8 cellular contexts compared by ENCODE assay signal in genomic region chr3:31077021-31077601, GRCh38.
DNase-seq lines count a peak whose midpoint lies in the region; ATAC-seq and TF ChIP-seq lines count a peak whose summit lies in the region.

No MANE protein-coding gene starts in this region.

- intact Hi-C loops in PC-9 (cut with micrococcal nuclease; ENCODE audit: unreplicated experiment) (loop anchor here (1.0 to 10.0 kb wide), 3 partner anchors 36 to 210 kb away; no protein-coding TSS in a partner anchor), mammary epithelial cell (cut with micrococcal nuclease) (loop anchor here (1.0 kb wide), 2 partner anchors 29 to 36 kb away; no protein-coding TSS in a partner anchor)

- CTCF ChIA-PET in PC-9 (lab: Charles Lee) (interaction anchor here (0.7 to 0.8 kb wide), 2 partner anchors 36 to 307 kb away, joined by 3 read pairs; no protein-coding TSS in a partner anchor), mammary epithelial cell (lab: Charles Lee; ENCODE audit: low non-redundant PET) (no interaction called here)

- no peak overlapping the region; the same call in 1 of the 2 replicates for H3K27ac Mint-ChIP-seq in GM23338

- H3K9me3 ChIP-seq in PC-9 (ENCODE audit: insufficient read depth, low read depth) (no peaks in the 10 kb centered on the region), mammary epithelial cell (replicated peaks; ENCODE audit: insufficient read depth, low read length) (no peaks in the 10 kb centered on the region)

- peaks cover 3% of the 10 kb centered on the region for H3K27me3 Mint-ChIP-seq in GM23338 (ENCODE audit: insufficient read depth, low read depth, poor library complexity)

- H3K36me3 ChIP-seq in GM23338 (ENCODE audit: insufficient read depth): no peaks in the 10 kb centered on the region
- no peaks in the 10 kb centered on the region for H3K36me3 ChIP-seq in PC-9 (ENCODE audit: low read depth)
- no peaks in the 10 kb centered on the region for H3K36me3 ChIP-seq in mammary epithelial cell (ENCODE audit: insufficient read depth, low read length)

- H3K4me1 Mint-ChIP-seq in GM23338: peaks cover 8% of the 10 kb centered on the region; the same call in 2 of the 3 replicates

- H3K4me2 ChIP-seq in GM23338 (no peak overlapping the region), PC-9 (no peak overlapping the region; the same call in 1 of the 2 replicates), mammary epithelial cell (ENCODE audit: insufficient read depth, low read depth, low read length) (peak overlapping the region; percentile 48)

- ATAC-seq in GM23338 (no peak), HG02623 (IDR thresholded peaks at IDR 0.05; ENCODE audit: unreplicated experiment) (no peak)

- H3K9me2 ChIP-seq in GM23338 (ENCODE audit: insufficient read depth) (peaks cover 9% of the 10 kb centered on the region; the same call in 1 of the 2 replicates), PC-9 (ENCODE audit: insufficient read depth) (no peaks in the 10 kb centered on the region)

- H3K9me3 Mint-ChIP-seq in GM23338: peaks cover 6% of the 10 kb centered on the region

- H3K4me3 ChIP-seq in GM23338: no peak overlapping the region
- H3K4me3 ChIP-seq in PC-9: no peak overlapping the region
- no peak overlapping the region for H3K4me3 ChIP-seq in mammary epithelial cell (replicated peaks in 1 of 3; ENCODE audit: insufficient read depth in 1 of 3, low read depth in 2 of 3, low read length in 3 of 3)

- POLR2A ChIA-PET in PC-9 (lab: Charles Lee; ENCODE audit: unreplicated experiment): interaction anchor here (0.6 to 0.7 kb wide), 5 partner anchors 35 to 366 kb away, joined by 3 to 13 read pairs (median 5); no protein-coding TSS in a partner anchor

- H4K20me1 ChIP-seq in GM23338 (replicated peaks; ENCODE audit: insufficient read depth) (no peaks in the 10 kb centered on the region), PC-9 (ENCODE audit: insufficient read depth) (no peaks in the 10 kb centered on the region), mammary epithelial cell (ENCODE audit: insufficient read depth, low read length) (no peaks in the 10 kb centered on the region)

- WGBS in mammary epithelial cell (ENCODE audit: low coverage, missing lambda C conversion rate): 0% methylated on average over 3 of the region's 3 CpGs

- no peak overlapping the region for H3K4me3 Mint-ChIP-seq in GM23338

- H3K9ac ChIP-seq in mammary epithelial cell (ENCODE audit: insufficient read depth, low read length): peak overlapping the region; percentile 22

- in situ Hi-C loops in mammary epithelial cell (cut with MboI; ENCODE audit: low sequenced_read_pairs in 2 of 2): no loop called here

- dilution Hi-C loops in mammary epithelial cell (cut with HindIII; ENCODE audit: low sequenced_read_pairs): no loop called here

- H3F3A ChIP-seq in GM23338 (replicated peaks; ENCODE audit: low read depth) (no peaks in the 10 kb centered on the region), PC-9 (ENCODE audit: insufficient read depth, low read depth) (peaks cover 11% of the 10 kb centered on the region)

- DNase-seq in GM23338 (ENCODE audit: low spot score) (no peak), PC-9 (peak; percentile 62 to 86), mammary epithelial cell (peak; percentile 99), NCI-H2227 treated with DMSO at 0.1 percent for 48 hours (lab: John Stamatoyannopoulos, UW) (no peak), SK-N-DZ (ENCODE audit: low spot score) (no peak), NCI-H2227 (lab: John Stamatoyannopoulos, UW; ENCODE audit: unreplicated experiment) (no peak)
- peak; percentile 62 for DNase-seq in stimulated activated CD4-positive, alpha-beta T cell treated with anti-CD3 and anti-CD28 coated beads, Interleukin-1b, Interleukin-23, amount 100 ng/mL, for 48 hours

- H3K27me3 ChIP-seq in GM23338 (ENCODE audit: insufficient read depth) (no peaks in the 10 kb centered on the region), PC-9 (ENCODE audit: insufficient read depth, low read depth) (no peaks in the 10 kb centered on the region), mammary epithelial cell (ENCODE audit: insufficient read depth, low read length) (no peaks in the 10 kb centered on the region)

- H2AFZ ChIP-seq in GM23338: peak overlapping the region; percentile 32
- H2AFZ ChIP-seq in PC-9: no peak overlapping the region; the same call in 1 of the 2 replicates
- H2AFZ ChIP-seq in mammary epithelial cell (ENCODE audit: low read depth, low read length): peak overlapping the region; percentile 57

- H3K36me3 Mint-ChIP-seq in GM23338 (ENCODE audit: low read depth): no peaks in the 10 kb centered on the region

- H3K27ac ChIP-seq in GM23338 (ENCODE audit: low read depth) (no peak overlapping the region), PC-9 (peak overlapping the region; percentile 67), mammary epithelial cell (ENCODE audit: insufficient read depth, low read depth, low read length) (peak overlapping the region; percentile 78)

- no peak for TF ChIP-seq CTCF in GM23338 (conservative IDR thresholded peaks at IDR 0.05; ENCODE audit: low read depth in 2 of 2)
- no peak for TF ChIP-seq CTCF in PC-9 (conservative IDR thresholded peaks at IDR 0.05)
- TF ChIP-seq CTCF in mammary epithelial cell (conservative IDR thresholded peaks at IDR 0.05 in 1 of 2, IDR thresholded peaks at IDR 0.05 in 1 of 2; ENCODE audit: extremely low read depth in 1 of 2, insufficient read depth in 1 of 2, low read depth in 1 of 2, low read length in 2 of 2): no peak

- peaks cover 7% of the 10 kb centered on the region for H3K4me1 ChIP-seq in GM23338 (ENCODE audit: insufficient read depth)
- H3K4me1 ChIP-seq in PC-9 (replicated peaks; ENCODE audit: insufficient read depth): peaks cover 13% of the 10 kb centered on the region
- peaks cover 39% of the 10 kb centered on the region for H3K4me1 ChIP-seq in mammary epithelial cell (ENCODE audit: insufficient read depth, low read length)

- BruUV-seq in PC-9 (replicated peaks; lab: Mats Ljungman, UMichigan) (no TSS peak), mammary epithelial cell (replicated peaks; lab: Mats Ljungman, UMichigan) (no TSS peak)

- H3K79me2 ChIP-seq in GM23338 (replicated peaks; ENCODE audit: insufficient read depth): no peaks in the 10 kb centered on the region
- no peaks in the 10 kb centered on the region for H3K79me2 ChIP-seq in PC-9 (ENCODE audit: low read depth)
- no peaks in the 10 kb centered on the region for H3K79me2 ChIP-seq in mammary epithelial cell (ENCODE audit: insufficient read depth, low read length)

TF ChIP-seq in GM23338, 12 proteins besides CTCF, POLR2A, EP300 and RAD21 (continues in another document):
- TF ChIP-seq NANOG (IDR thresholded peaks at IDR 0.05; ENCODE audit: borderline replicate concordance): no peak
- TF ChIP-seq ETS1 (IDR thresholded peaks at IDR 0.05): no peak
- TF ChIP-seq STAT1 (IDR thresholded peaks at IDR 0.05; ENCODE audit: unreplicated experiment): no peak
- no peak for TF ChIP-seq EZH2 (IDR thresholded peaks at IDR 0.05; ENCODE audit: low read depth, unreplicated experiment)
- no peak for TF ChIP-seq ZNF114 (CRISPR knock-in tag; IDR thresholded peaks at IDR 0.05)

Comparison
In these comparisons a context has a peak if more than half of its experiments do, and no peak if none do; other contexts are left out.
1. DNase-seq: peak in PC-9 (2 of 2), mammary epithelial cell (single experiment) and stimulated activated CD4-positive, alpha-beta T cell treated with anti-CD3 and anti-CD28 coated beads, Interleukin-1b, Interleukin-23, amount 100 ng/mL, for 48 hours (single experiment); none in GM23338 (single experiment), NCI-H2227 treated with DMSO at 0.1 percent for 48 hours (single experiment), SK-N-DZ (single experiment) and NCI-H2227 (single experiment).